ENCODE assay signal across 30 cellular contexts in genomic region chr5:72457491-72457890, GRCh38. TPM values are rescaled to one million over a fixed set of nuclear protein-coding genes. Genes with fewer than 3 reads are reported as not detected.
"Had no signal": no experiment of that assay in that cellular context is flagged by ENCODE, and none has a peak within 500 bp of the region (broad histone marks: within the 10 kb centered on the region; RNA-seq: fewer than 3 reads in every experiment).

No MANE protein-coding gene starts in this region.

- H3K4me3 ChIP-seq: dorsolateral prefrontal cortex, gastroesophageal sphincter, mucosa of descending colon, pancreas, right lobe of liver, smooth muscle cell, suprapubic skin, transverse colon, upper lobe of right lung, uterus had no signal

- H3K36me3 ChIP-seq: gastroesophageal sphincter, pancreas, right lobe of liver, suprapubic skin, transverse colon, upper lobe of right lung, uterus had no signal

- DNase-seq: cerebellar nuclear complex; dorsolateral prefrontal cortex; effector CD4-positive, alpha-beta T cell; foreskin fibroblast; hypothalamus; immature natural killer cell; islet precursor cell; kidney glomerular epithelial cell; mesenchymal stem cell; mucosa of descending colon; naive thymus-derived CD8-positive, alpha-beta T cell; occipital lobe; pancreas; retina; right lobe of liver; stimulated activated CD4-positive, alpha-beta T cell treated with anti-CD3 and anti-CD28 coated beads, Interleukin-12 subunit alpha, Interleukin-12 subunit beta, amount 100 ng/mL, for 4 hours; stimulated activated CD4-positive, alpha-beta T cell treated with anti-CD3 and anti-CD28 coated beads, Interleukin-1b, Interleukin-23, amount 100 ng/mL, for 48 hours; stimulated activated CD4-positive, alpha-beta T cell treated with anti-CD3 and anti-CD28 coated beads, Interleukin-4, amount 100 ng/mL, for 1 hour; stimulated activated CD8-positive, alpha-beta memory T cell treated with anti-CD3 and anti-CD28 coated beads, Interleukin-4, amount 100 ng/mL, for 48 hours; stimulated activated naive CD4-positive, alpha-beta T cell; stimulated activated naive CD8-positive, alpha-beta T cell treated with anti-CD3 and anti-CD28 coated beads, Interleukin-15, amount 100 ng/mL, for 72 hours; transverse colon; upper lobe of right lung; uterus had no signal

- H3K27ac ChIP-seq: dorsolateral prefrontal cortex, gastroesophageal sphincter, pancreas, right lobe of liver, suprapubic skin, transverse colon, upper lobe of right lung had no signal

- H3K9me3 ChIP-seq: gastroesophageal sphincter, mucosa of descending colon, pancreas, right lobe of liver, suprapubic skin, transverse colon, upper lobe of right lung, uterus had no signal

- H3K27me3 ChIP-seq: dorsolateral prefrontal cortex, gastroesophageal sphincter, pancreas, right lobe of liver, suprapubic skin, transverse colon, upper lobe of right lung, uterus had no signal

- ATAC-seq: esophagus mucosa; gastroesophageal sphincter; mucosa of descending colon; naive thymus-derived CD8-positive, alpha-beta T cell; pancreas; right lobe of liver; stimulated activated naive CD8-positive, alpha-beta T cell treated with anti-CD3 and anti-CD28 coated beads, Interleukin-15, amount 100 ng/mL, for 72 hours; upper lobe of right lung had no signal

RNA-seq across cellular contexts. Expression of gene ZNF366, which starts 49.7 kb away (rescaled TPM):
- total RNA-seq: mesothelial cell of epicardium; naive thymus-derived CD8-positive, alpha-beta T cell; smooth muscle cell had no signal
- polyA plus RNA-seq: naive thymus-derived CD8-positive, alpha-beta T cell; neural cell; smooth muscle cell had no signal
